8 cellular contexts compared by ENCODE assay signal in the genomic region with DNA sequence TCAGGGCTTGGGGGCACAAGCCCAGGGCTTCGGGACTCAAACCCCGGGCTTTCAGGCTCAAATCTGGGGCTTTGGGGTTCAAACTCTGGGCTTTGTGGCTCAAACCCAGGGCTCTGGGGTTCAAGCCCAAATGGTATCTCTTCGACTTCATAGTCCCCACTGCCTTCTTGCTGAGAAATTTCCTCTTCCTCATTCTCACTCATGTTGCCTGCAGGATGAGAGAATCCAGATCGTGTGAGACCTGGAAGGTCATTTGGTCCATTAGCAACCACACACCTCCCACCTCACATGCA. TPM values are rescaled to one million over a fixed set of nuclear protein-coding genes. Genes with fewer than 3 reads are reported as not detected.
DNase-seq lines count a peak whose midpoint lies in the region; ATAC-seq and TF ChIP-seq lines count a peak whose summit lies in the region.

No MANE protein-coding gene starts in this region.

- H3K4me1 ChIP-seq in KMS-11 (ENCODE audit: low read depth, poor library complexity, severe bottlenecking) (peaks cover 13% of the 10 kb centered on the region), colonic mucosa (no peaks in the 10 kb centered on the region)
- peaks cover 0 to 10% of the 10 kb centered on the region in 2 donors for H3K4me1 ChIP-seq in naive thymus-derived CD4-positive, alpha-beta T cell (ENCODE audit: control insufficient read depth in 2 of 2, insufficient read depth in 2 of 2, low read length in 2 of 2)

- no peaks in the 10 kb centered on the region for H4K20me1 ChIP-seq in KMS-11 (ENCODE audit: insufficient read depth)

- H3K27me3 Mint-ChIP-seq in naive thymus-derived CD4-positive, alpha-beta T cell: no peaks in the 10 kb centered on the region

- H3K9me3 ChIP-seq in AG04450 (ENCODE audit: control insufficient read depth, insufficient read depth, low read length) (no peaks in the 10 kb centered on the region; the same call in 1 of the 2 replicates), colonic mucosa (no peaks in the 10 kb centered on the region)
- no peaks in the 10 kb centered on the region for H3K9me3 ChIP-seq in naive thymus-derived CD4-positive, alpha-beta T cell (ENCODE audit: control insufficient read depth in 2 of 3, low read length in 3 of 3)

- peaks cover 0 to 2% (median 0%) of the 10 kb centered on the region in 11 donors for H3K9me3 Mint-ChIP-seq in naive thymus-derived CD4-positive, alpha-beta T cell

- POLR2A ChIA-PET in AG04450 (lab: Yijun Ruan, JAX): no interaction called here
- POLR2A ChIA-PET in naive thymus-derived CD4-positive, alpha-beta T cell (lab: Charles Lee): interaction anchor here (1.2 to 2.1 kb wide), 3 partner anchors 10 to 45 kb away, joined by 3 to 13 read pairs (median 4); partner anchors contain the start of genes ZNF688 and ZNF747

- CTCF ChIA-PET in AG04450 (lab: Charles Lee): no interaction called here
- CTCF ChIA-PET in naive thymus-derived CD4-positive, alpha-beta T cell (lab: Charles Lee): interaction anchor here (0.7 to 1.1 kb wide), 3 partner anchors 9 to 103 kb away, joined by 3 to 5 read pairs (median 3); partner anchors contain the start of gene ZNF747

- H3K27me3 ChIP-seq in AG04450 (ENCODE audit: control insufficient read depth, insufficient read depth, low read length): no peaks in the 10 kb centered on the region
- H3K27me3 ChIP-seq in KMS-11 (ENCODE audit: insufficient read depth, low read depth): no peaks in the 10 kb centered on the region
- H3K27me3 ChIP-seq in colonic mucosa: no peaks in the 10 kb centered on the region
- H3K27me3 ChIP-seq in naive thymus-derived CD4-positive, alpha-beta T cell (ENCODE audit: control insufficient read depth in 2 of 2, insufficient read depth in 2 of 2, low read length in 2 of 2): no peaks in the 10 kb centered on the region

- TF ChIP-seq CTCF in AG04450 (IDR thresholded peaks at IDR 0.05; ENCODE audit: low read depth, low read length): no peak
- no peak for TF ChIP-seq CTCF in KMS-11 (conservative IDR thresholded peaks at IDR 0.05; ENCODE audit: low read depth, low read length)
- TF ChIP-seq CTCF in colonic mucosa (IDR thresholded peaks at IDR 0.05): no peak

- peaks cover 17 to 32% (median 28%) of the 10 kb centered on the region in 7 donors for H3K4me1 Mint-ChIP-seq in naive thymus-derived CD4-positive, alpha-beta T cell

- no peaks in the 10 kb centered on the region for H3K79me2 ChIP-seq in KMS-11 (ENCODE audit: insufficient read depth, low read depth)

- H3K4me3 ChIP-seq in AG04450 (ENCODE audit: low read depth, low read length) (peak overlapping the region; percentile 81), KMS-11 (IDR thresholded peaks at IDR 0.05; ENCODE audit: insufficient read depth, low read depth, low read length) (no peak overlapping the region), colonic mucosa (peak overlapping the region; percentile 68)
- peak overlapping the region; percentile 48 for H3K4me3 ChIP-seq in naive thymus-derived CD4-positive, alpha-beta T cell (ENCODE audit: low read length)

- no peak for ATAC-seq in naive thymus-derived CD4-positive, alpha-beta T cell
- ATAC-seq in GM21529 (IDR thresholded peaks at IDR 0.05; ENCODE audit: unreplicated experiment) (no peak), HG03565 (IDR thresholded peaks at IDR 0.05; ENCODE audit: unreplicated experiment) (no peak)

- H3K27ac Mint-ChIP-seq in naive thymus-derived CD4-positive, alpha-beta T cell: peak overlapping the region in 8 of 9 donors; percentile 28 to 94 (median 72)

- H3K9ac ChIP-seq in KMS-11 (peak overlapping the region; percentile 94; the same call in 1 of the 2 replicates), colonic mucosa (ENCODE audit: low read depth in 2 of 2, low read length in 2 of 2) (peak overlapping the region; percentile 86 to 89)

- peak overlapping the region; percentile 61 to 93 (median 85) for H3K4me3 Mint-ChIP-seq in naive thymus-derived CD4-positive, alpha-beta T cell

- intact Hi-C loops in colonic mucosa (cut with DNase I): loop anchor here (5.0 kb wide), 1 partner anchor 78 kb away; the partner anchor contains the start of gene SEPHS2
- intact Hi-C loops in naive thymus-derived CD4-positive, alpha-beta T cell (cut with micrococcal nuclease): loop anchor here (2.0 kb wide), 8 partner anchors 33 to 173 kb away; partner anchors contain the start of genes ITGAL (in 2 of the 2), ZNF785 (in 2 of the 2), PRR14 (in 1 of the 2) and SRCAP (in 1 of the 2)

- H3K36me3 Mint-ChIP-seq in naive thymus-derived CD4-positive, alpha-beta T cell: peaks cover 0 to 6% (median 0%) of the 10 kb centered on the region in 5 donors

- peak overlapping the region; percentile 65 for H2AFZ ChIP-seq in KMS-11 (ENCODE audit: low read depth)

- no peak overlapping the region for H3K27ac ChIP-seq in AG04450 (ENCODE audit: low read depth, low read length)
- no peak overlapping the region for H3K27ac ChIP-seq in KMS-11
- peak overlapping the region; percentile 98 for H3K27ac ChIP-seq in colonic mucosa
- H3K27ac ChIP-seq in naive thymus-derived CD4-positive, alpha-beta T cell (ENCODE audit: low read depth, low read length): peak overlapping the region; percentile 76

- peak overlapping the region; percentile 66 for H3K4me2 ChIP-seq in KMS-11

- DNase-seq in AG04450 (ENCODE audit: low read depth, low spot score) (no peak), colonic mucosa (no peak), HCEC 1CT (no peak), SHP77 (lab: John Stamatoyannopoulos, UW) (no peak)
- DNase-seq in naive thymus-derived CD4-positive, alpha-beta T cell: no peak

- H3K36me3 ChIP-seq in KMS-11 (ENCODE audit: insufficient read depth) (no peaks in the 10 kb centered on the region), colonic mucosa (no peaks in the 10 kb centered on the region)
- peaks cover 0 to 20% (median 0%) of the 10 kb centered on the region in 3 experiments for H3K36me3 ChIP-seq in naive thymus-derived CD4-positive, alpha-beta T cell (ENCODE audit: control insufficient read depth in 2 of 3, insufficient read depth in 3 of 3, low read length in 3 of 3)

RNA-seq across cellular contexts. Expression of gene ZNF768, which starts 0.6 kb away (rescaled TPM):
- polyA plus RNA-seq in AG04450 (2011; rRNA removed): 9.8 and 14.5 TPM in 2 replicates
- polyA minus RNA-seq in AG04450 (2011; rRNA and poly(A)+ RNA removed): 6.0 and 6.3 TPM in 2 replicates
- total RNA-seq in colonic mucosa: 10 to 100 TPM; 58.6 to 63.2 TPM
- total RNA-seq in naive thymus-derived CD4-positive, alpha-beta T cell: 1 to 10 TPM; 6.0 to 8.5 (median 7.3) TPM
- 1 to 10 TPM; 1.6 to 2.4 TPM for polyA plus RNA-seq in naive thymus-derived CD4-positive, alpha-beta T cell

RNA-seq across cellular contexts. Expression of gene ZNF747, which starts 8.9 kb away (rescaled TPM):
- 4.9 and 5.0 TPM in 2 replicates for polyA plus RNA-seq in AG04450 (2011; rRNA removed)
- 3.6 and 4.5 TPM in 2 replicates for polyA minus RNA-seq in AG04450 (2011; rRNA and poly(A)+ RNA removed)
- 10 to 100 TPM in 1 of 2 donors, 1 to 10 TPM in 1; 8.7 to 11.9 TPM for total RNA-seq in colonic mucosa
- 10 to 100 TPM in 4 of 5 experiments, 1 to 10 TPM in 1; 9.1 to 17.4 (median 13.8) TPM for total RNA-seq in naive thymus-derived CD4-positive, alpha-beta T cell
- 10 to 100 TPM in 1 of 2 donors, 1 to 10 TPM in 1; 8.9 to 11.7 TPM for polyA plus RNA-seq in naive thymus-derived CD4-positive, alpha-beta T cell

RNA-seq across cellular contexts. Expression of gene ZNF764, which starts 32.4 kb away (rescaled TPM):
- polyA plus RNA-seq in AG04450 (2011; rRNA removed): 2.5 and 3.2 TPM in 2 replicates
- 2.9 and 3.0 TPM in 2 replicates for polyA minus RNA-seq in AG04450 (2011; rRNA and poly(A)+ RNA removed)
- 10 to 100 TPM in 1 of 2 donors, 1 to 10 TPM in 1; 9.0 to 11.1 TPM for total RNA-seq in colonic mucosa
- total RNA-seq in naive thymus-derived CD4-positive, alpha-beta T cell: 10 to 100 TPM; 11.9 to 20.9 (median 19.3) TPM
- polyA plus RNA-seq in naive thymus-derived CD4-positive, alpha-beta T cell: 1 to 10 TPM; 4.5 to 6.8 TPM

RNA-seq across cellular contexts. Expression of gene ZNF688, which starts 45.7 kb away (rescaled TPM):
- 5.5 and 6.8 TPM in 2 replicates for polyA plus RNA-seq in AG04450 (2011; rRNA removed)
- polyA minus RNA-seq in AG04450 (2011; rRNA and poly(A)+ RNA removed): 1.1 and 2.3 TPM in 2 replicates
- total RNA-seq in colonic mucosa: 10 to 100 TPM; 13.1 to 14.3 TPM
- total RNA-seq in naive thymus-derived CD4-positive, alpha-beta T cell: 10 to 100 TPM in 4 of 5 experiments, 1 to 10 TPM in 1; 8.8 to 24.3 (median 16.3) TPM
- polyA plus RNA-seq in naive thymus-derived CD4-positive, alpha-beta T cell: 10 to 100 TPM; 29.7 to 33.2 TPM

RNA-seq across cellular contexts. Expression of gene ITGAL, which starts 53.2 kb away (rescaled TPM):
- polyA plus RNA-seq in AG04450 (2011; rRNA removed): not detected in 2 replicates
- polyA minus RNA-seq in AG04450 (2011; rRNA and poly(A)+ RNA removed): not detected in 2 replicates
- 1 to 10 TPM; 3.4 to 4.8 TPM for total RNA-seq in colonic mucosa
- 100 to 1,000 TPM; 258 to 629 (median 436) TPM for total RNA-seq in naive thymus-derived CD4-positive, alpha-beta T cell
- 100 to 1,000 TPM; 110 to 135 TPM for polyA plus RNA-seq in naive thymus-derived CD4-positive, alpha-beta T cell

Comparison
In these comparisons a context has a peak if more than half of its experiments do, and no peak if none do; other contexts are left out.
1. H3K27ac ChIP-seq: peak in colonic mucosa (single experiment) and naive thymus-derived CD4-positive, alpha-beta T cell (single experiment); none in AG04450 (single experiment) and KMS-11 (single experiment).
2. RNA of gene ZNF768, which starts 0.6 kb away (total RNA-seq): 58.6 to 63.2 TPM in colonic mucosa; 6.0 to 8.5 TPM in naive thymus-derived CD4-positive, alpha-beta T cell; every median in the first group is over 4 times any median in the second.